2 cellular contexts compared by ENCODE assay signal in genomic region chr22:50191041-50191740, GRCh38.
TF ChIP-seq lines count a peak whose summit lies in the region.

No MANE protein-coding gene starts in this region.

TF ChIP-seq in SK-N-SH, 30 proteins besides CTCF, POLR2A, EP300 and RAD21 (continued from another document):
- TF ChIP-seq, protein P1, sequence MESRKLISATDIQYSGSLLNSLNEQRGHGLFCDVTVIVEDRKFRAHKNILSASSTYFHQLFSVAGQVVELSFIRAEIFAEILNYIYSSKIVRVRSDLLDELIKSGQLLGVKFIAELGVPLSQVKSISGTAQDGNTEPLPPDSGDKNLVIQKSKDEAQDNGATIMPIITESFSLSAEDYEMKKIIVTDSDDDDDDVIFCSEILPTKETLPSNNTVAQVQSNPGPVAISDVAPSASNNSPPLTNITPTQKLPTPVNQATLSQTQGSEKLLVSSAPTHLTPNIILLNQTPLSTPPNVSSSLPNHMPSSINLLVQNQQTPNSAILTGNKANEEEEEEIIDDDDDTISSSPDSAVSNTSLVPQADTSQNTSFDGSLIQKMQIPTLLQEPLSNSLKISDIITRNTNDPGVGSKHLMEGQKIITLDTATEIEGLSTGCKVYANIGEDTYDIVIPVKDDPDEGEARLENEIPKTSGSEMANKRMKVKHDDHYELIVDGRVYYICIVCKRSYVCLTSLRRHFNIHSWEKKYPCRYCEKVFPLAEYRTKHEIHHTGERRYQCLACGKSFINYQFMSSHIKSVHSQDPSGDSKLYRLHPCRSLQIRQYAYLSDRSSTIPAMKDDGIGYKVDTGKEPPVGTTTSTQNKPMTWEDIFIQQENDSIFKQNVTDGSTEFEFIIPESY (IDR thresholded peaks at IDR 0.05; ENCODE audit: borderline replicate concordance, low read depth) = no peak
- no peak for TF ChIP-seq YY1 (IDR thresholded peaks at IDR 0.05; ENCODE audit: low read depth)
- TF ChIP-seq, protein P2, sequence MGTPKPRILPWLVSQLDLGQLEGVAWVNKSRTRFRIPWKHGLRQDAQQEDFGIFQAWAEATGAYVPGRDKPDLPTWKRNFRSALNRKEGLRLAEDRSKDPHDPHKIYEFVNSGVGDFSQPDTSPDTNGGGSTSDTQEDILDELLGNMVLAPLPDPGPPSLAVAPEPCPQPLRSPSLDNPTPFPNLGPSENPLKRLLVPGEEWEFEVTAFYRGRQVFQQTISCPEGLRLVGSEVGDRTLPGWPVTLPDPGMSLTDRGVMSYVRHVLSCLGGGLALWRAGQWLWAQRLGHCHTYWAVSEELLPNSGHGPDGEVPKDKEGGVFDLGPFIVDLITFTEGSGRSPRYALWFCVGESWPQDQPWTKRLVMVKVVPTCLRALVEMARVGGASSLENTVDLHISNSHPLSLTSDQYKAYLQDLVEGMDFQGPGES (IDR thresholded peaks at IDR 0.05; ENCODE audit: low read depth, low read length) = no peak
- no peak for TF ChIP-seq JUND (IDR thresholded peaks at IDR 0.05)
- TF ChIP-seq SMC3 (IDR thresholded peaks at IDR 0.05; ENCODE audit: low read depth, low read length) = no peak
- no peak for TF ChIP-seq NRF1 (IDR thresholded peaks at IDR 0.05; ENCODE audit: low read depth, low read length)
- no peak for TF ChIP-seq ELF1 (IDR thresholded peaks at IDR 0.05)
- no peak for TF ChIP-seq FOXM1 (IDR thresholded peaks at IDR 0.05; ENCODE audit: low read depth)
- TF ChIP-seq RCOR1 (IDR thresholded peaks at IDR 0.05; ENCODE audit: low read length) = no peak
- TF ChIP-seq USF2 (IDR thresholded peaks at IDR 0.05; ENCODE audit: borderline replicate concordance, low read depth, low read length) = no peak
- no peak for TF ChIP-seq RFX5 (IDR thresholded peaks at IDR 0.05; ENCODE audit: low read length)
- no peak for TF ChIP-seq RXRA (IDR thresholded peaks at IDR 0.05; ENCODE audit: borderline replicate concordance, low read depth)

TF ChIP-seq in SK-N-SH treated with all-trans-retinoic acid at 6 μM for 48 hours, 23 proteins besides CTCF, POLR2A, EP300 and RAD21 (continued from another document):
- TF ChIP-seq CSDC2 (CRISPR knock-in tag; IDR thresholded peaks at IDR 0.05) = no peak
TF ChIP-seq in SK-N-SH treated with all-trans-retinoic acid at 6 μM for 48 hours: peak in this region for 0.
